Comparison of ENCODE assay signal across 8 cellular contexts in genomic region chr1:29259802-29260441, GRCh38. TPM values are rescaled to one million over a fixed set of nuclear protein-coding genes. Genes with fewer than 3 reads are reported as not detected.
DNase-seq lines count a peak whose midpoint lies in the region; ATAC-seq and TF ChIP-seq lines count a peak whose summit lies in the region.

No MANE protein-coding gene starts in this region.

- intact Hi-C loops in stomach (cut with DNase I; ENCODE audit: low total_unique reads): no loop called here

- H3K4me3 ChIP-seq in duodenal mucosa (ENCODE audit: low read depth in 1 of 2, low read length in 2 of 2) (peak overlapping the region; percentile 40 to 54), stomach (peak overlapping the region; percentile 46 to 69 (median 48))

- DNase-seq in ELR (ENCODE audit: low read depth): peak; percentile 54
- DNase-seq in T-helper 2 cell treated with Interferon-gamma antibody and Interleukin-4, amounts not matched to agents 5 μg/mL and 100 μg/mL, for 36 hours (ENCODE audit: low spot score): peak; percentile 32
- peak in 1 of 2 donors; percentile 47 for DNase-seq in memory B cell (ENCODE audit: low spot score in 2 of 2)
- peak; percentile 44 for DNase-seq in stomach
- no peak for DNase-seq in NOMO-1 treated with dmso at 0.1 percent for 144 hours (lab: John Stamatoyannopoulos, UW; ENCODE audit: unreplicated experiment)

- no peaks in the 10 kb centered on the region for H3K9me3 Mint-ChIP-seq in T-helper 2 cell treated with Interferon-gamma antibody and Interleukin-4, amounts not matched to agents 5 μg/mL and 100 μg/mL, for 36 hours
- H3K9me3 Mint-ChIP-seq in memory B cell: no peaks in the 10 kb centered on the region

- TF ChIP-seq POLR2A in stomach (IDR thresholded peaks at IDR 0.05): no peak
- TF ChIP-seq POLR2A in GM18505 (IDR thresholded peaks at IDR 0.05; ENCODE audit: borderline replicate concordance, extremely low read depth, insufficient read depth, insufficient read length): no peak

- H3K27me3 ChIP-seq in duodenal mucosa (ENCODE audit: control insufficient read depth in 1 of 2, insufficient read depth in 2 of 2, low read length in 2 of 2): peaks cover 29 to 31% of the 10 kb centered on the region in 2 donors
- H3K27me3 ChIP-seq in stomach: peaks cover 0 to 38% (median 26%) of the 10 kb centered on the region in 3 donors

- H3K36me3 Mint-ChIP-seq in T-helper 2 cell treated with Interferon-gamma antibody and Interleukin-4, amounts not matched to agents 5 μg/mL and 100 μg/mL, for 36 hours (ENCODE audit: low read depth): no peaks in the 10 kb centered on the region
- H3K36me3 Mint-ChIP-seq in memory B cell: no peaks in the 10 kb centered on the region

- H3K27ac Mint-ChIP-seq in T-helper 2 cell treated with Interferon-gamma antibody and Interleukin-4, amounts not matched to agents 5 μg/mL and 100 μg/mL, for 36 hours: no peak overlapping the region
- H3K27ac Mint-ChIP-seq in memory B cell: no peak overlapping the region

- no peak for TF ChIP-seq CTCF in stomach (IDR thresholded peaks at IDR 0.05)

- no peaks in the 10 kb centered on the region for H3K36me3 ChIP-seq in duodenal mucosa (ENCODE audit: control insufficient read depth in 1 of 2, insufficient read depth in 2 of 2, low read length in 2 of 2)
- H3K36me3 ChIP-seq in stomach: peaks cover 0 to 7% (median 3%) of the 10 kb centered on the region in 4 donors

- peaks cover 2% of the 10 kb centered on the region for H3K4me1 Mint-ChIP-seq in T-helper 2 cell treated with Interferon-gamma antibody and Interleukin-4, amounts not matched to agents 5 μg/mL and 100 μg/mL, for 36 hours (ENCODE audit: low read depth)
- H3K4me1 Mint-ChIP-seq in memory B cell: peaks cover 7% of the 10 kb centered on the region

- H3K4me1 ChIP-seq in duodenal mucosa (ENCODE audit: control insufficient read depth in 1 of 2, insufficient read depth in 2 of 2, low read length in 2 of 2) (peaks cover 0 to 3% of the 10 kb centered on the region in 2 donors), stomach (peaks cover 13 to 29% (median 21%) of the 10 kb centered on the region in 4 donors)

- no peaks in the 10 kb centered on the region for H3K9me3 ChIP-seq in duodenal mucosa (ENCODE audit: control insufficient read depth in 1 of 2, low read length in 2 of 2)
- no peaks in the 10 kb centered on the region for H3K9me3 ChIP-seq in stomach

- ATAC-seq in memory B cell (ENCODE audit: low read depth) (peak; percentile 63), GM18505 (IDR thresholded peaks at IDR 0.05; ENCODE audit: unreplicated experiment) (no peak), GM18867 (IDR thresholded peaks at IDR 0.05; ENCODE audit: unreplicated experiment) (no peak)

- H3K27me3 Mint-ChIP-seq in T-helper 2 cell treated with Interferon-gamma antibody and Interleukin-4, amounts not matched to agents 5 μg/mL and 100 μg/mL, for 36 hours (ENCODE audit: low read depth): peaks cover 52% of the 10 kb centered on the region
- H3K27me3 Mint-ChIP-seq in memory B cell: peaks cover 17% of the 10 kb centered on the region

- H3K27ac ChIP-seq in duodenal mucosa (ENCODE audit: low read depth, low read length) (no peak overlapping the region), stomach (peak overlapping the region in 2 of 5 donors; percentile 11 to 15)

- WGBS in stomach, 5 donors: 4 to 11% (median 5%) methylated on average over 29 to 56 of the region's 56 CpGs

- peak overlapping the region; percentile 78 for H3K4me3 Mint-ChIP-seq in T-helper 2 cell treated with Interferon-gamma antibody and Interleukin-4, amounts not matched to agents 5 μg/mL and 100 μg/mL, for 36 hours
- H3K4me3 Mint-ChIP-seq in memory B cell: peak overlapping the region; percentile 85

- no peak for TF ChIP-seq EP300 in stomach (IDR thresholded peaks at IDR 0.05)

- H3K9ac ChIP-seq in duodenal mucosa (ENCODE audit: low read depth in 1 of 2, low read length in 2 of 2): no peak overlapping the region

RNA-seq across cellular contexts. Expression of gene PTPRU, which starts 23.6 kb away (rescaled TPM):
- 10 to 100 TPM in 2 of 5 donors, 1 to 10 TPM in 2, under 1 TPM in 1; 0.29 to 17.5 (median 8.0) TPM for total RNA-seq in stomach
- polyA plus RNA-seq in stomach: 1 to 10 TPM; 4.9 to 5.4 (median 5.2) TPM

RNA-seq across cellular contexts. Expression of gene MECR, which starts 29.2 kb away (rescaled TPM):
- 10 to 100 TPM in 4 of 5 donors, 1 to 10 TPM in 1; 8.9 to 47.8 (median 17.4) TPM for total RNA-seq in stomach
- polyA plus RNA-seq in stomach: 10 to 100 TPM; 16.0 to 20.1 (median 18.2) TPM
